In the genomic region with DNA sequence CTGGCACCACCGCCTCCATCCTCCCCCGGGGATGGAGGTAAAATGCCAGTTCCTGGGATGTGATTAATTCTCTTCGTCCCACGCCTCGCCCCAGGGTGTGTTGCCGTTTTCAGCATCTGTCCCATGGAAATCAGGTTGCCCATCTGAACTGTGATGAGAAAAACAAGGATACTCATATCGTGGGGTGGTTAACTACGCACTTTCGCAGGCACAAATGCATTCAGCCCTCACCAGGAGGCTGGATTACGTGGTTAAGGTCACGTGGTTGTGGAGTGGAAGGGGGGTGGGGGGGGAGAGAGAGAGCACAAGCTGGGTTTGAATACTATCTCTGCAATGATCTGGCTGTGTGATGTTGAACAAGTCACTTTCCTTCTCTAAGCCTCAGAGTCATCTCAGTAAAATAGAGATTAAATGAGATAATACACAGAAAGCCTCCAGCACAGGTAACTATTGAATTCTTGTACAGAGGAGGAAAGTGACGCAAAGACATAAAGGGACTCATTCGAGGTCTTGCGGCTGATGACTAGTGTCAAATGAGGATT, we compare ENCODE assay signal across 13 cellular contexts.
DNase-seq lines count a peak whose midpoint lies in the region; ATAC-seq, FAIRE-seq and TF ChIP-seq lines count a peak whose summit lies in the region.
"Had no signal": no experiment of that assay in that cellular context is flagged by ENCODE, and none has a peak within 500 bp of the region (broad histone marks: within the 10 kb centered on the region; RNA-seq: fewer than 3 reads in every experiment).

No MANE protein-coding gene starts in this region.

- no peaks in the 10 kb centered on the region for H3K79me2 ChIP-seq in GM23338 (replicated peaks; ENCODE audit: insufficient read depth)

- H3K4me2 ChIP-seq in BLaER1 (peak overlapping the region; percentile 71), GM23338 (peak overlapping the region; percentile 13; the same call in 1 of the 2 replicates)

- POLR2A ChIA-PET in activated CD4-positive, alpha-beta memory T cell treated with anti-CD3 and anti-CD28 coated beads for 36 hours (lab: Charles Lee), result no interaction called here

- CTCF ChIA-PET in activated CD4-positive, alpha-beta memory T cell treated with anti-CD3 and anti-CD28 coated beads for 36 hours (lab: Charles Lee), result interaction anchor here (0.9 kb wide), 1 partner anchor 81 kb away, joined by 3 read pairs; no protein-coding TSS in a partner anchor

- H3K27ac ChIP-seq in BLaER1 (no peak overlapping the region), GM23338 (ENCODE audit: low read depth) (peak overlapping the region; percentile 43; the same call in 1 of the 2 replicates), left ventricle myocardium inferior (replicated peaks) (no peak overlapping the region)
- H3K27ac ChIP-seq: Peyer's patch had no signal

- H3K9me3 ChIP-seq in BLaER1, result no peaks in the 10 kb centered on the region
- no peaks in the 10 kb centered on the region for H3K9me3 ChIP-seq in left ventricle myocardium inferior (replicated peaks)
- H3K9me3 ChIP-seq: Peyer's patch had no signal

- intact Hi-C loops in activated CD4-positive, alpha-beta memory T cell treated with anti-CD3 and anti-CD28 coated beads for 36 hours (cut with micrococcal nuclease), result loop anchor here (5.0 kb wide), 1 partner anchor 77 kb away; a partner anchor contains a TSS
- intact Hi-C loops in head of caudate nucleus (cut with DNase I), result no loop called here
- intact Hi-C loops in left ventricle myocardium inferior (cut with micrococcal nuclease), result no loop called here

- no peak overlapping the region for H3K9ac ChIP-seq in BLaER1

- no peaks in the 10 kb centered on the region for H4K20me1 ChIP-seq in BLaER1
- no peaks in the 10 kb centered on the region for H4K20me1 ChIP-seq in GM23338 (replicated peaks; ENCODE audit: insufficient read depth)

- no peak overlapping the region for H3K4me3 Mint-ChIP-seq in GM23338
- no peak overlapping the region for H3K4me3 Mint-ChIP-seq in activated CD4-positive, alpha-beta memory T cell treated with anti-CD3 and anti-CD28 coated beads for 36 hours
- H3K4me3 Mint-ChIP-seq: B cell had no signal

- no peak for TF ChIP-seq CTCF in GM23338 (conservative IDR thresholded peaks at IDR 0.05; ENCODE audit: low read depth in 2 of 2)
- no peak for TF ChIP-seq CTCF in D721Med (IDR thresholded peaks at IDR 0.05; ENCODE audit: insufficient read depth, missing control alignments)
- no peak for TF ChIP-seq CTCF in left ventricle myocardium inferior (IDR thresholded peaks at IDR 0.05; ENCODE audit: borderline replicate concordance)

- H3K27me3 Mint-ChIP-seq in GM23338 (ENCODE audit: insufficient read depth, low read depth, poor library complexity), result peaks cover 11% of the 10 kb centered on the region
- peaks cover 10% of the 10 kb centered on the region for H3K27me3 Mint-ChIP-seq in activated CD4-positive, alpha-beta memory T cell treated with anti-CD3 and anti-CD28 coated beads for 36 hours

- no peaks in the 10 kb centered on the region for H3F3A ChIP-seq in GM23338 (replicated peaks; ENCODE audit: low read depth)

- H3K9me2 ChIP-seq in GM23338 (ENCODE audit: insufficient read depth), result no peaks in the 10 kb centered on the region

- DNase-seq in GM23338 (ENCODE audit: low spot score) (peak; percentile 35), head of caudate nucleus (peak in 24 of 42 donors; percentile 22 to 80 (median 36)), D721Med (ENCODE audit: insufficient read length, low spot score) (no peak), left ventricle myocardium inferior (no peak), globus pallidus (ENCODE audit: low spot score) (no peak)
- DNase-seq in activated CD4-positive, alpha-beta memory T cell treated with anti-CD3 and anti-CD28 coated beads for 36 hours, result peak; percentile 33
- DNase-seq: NCI-H2171 treated with DMSO at 0.1 percent for 48 hours, Peyer's patch, T-helper 9 cell had no signal

- peak overlapping the region; percentile 28; the same call in 1 of the 2 replicates for H3K27ac Mint-ChIP-seq in GM23338
- peak overlapping the region; percentile 69 for H3K27ac Mint-ChIP-seq in activated CD4-positive, alpha-beta memory T cell treated with anti-CD3 and anti-CD28 coated beads for 36 hours
- H3K27ac Mint-ChIP-seq: B cell had no signal

- no peaks in the 10 kb centered on the region for H3K36me3 Mint-ChIP-seq in GM23338 (ENCODE audit: low read depth)
- H3K36me3 Mint-ChIP-seq in activated CD4-positive, alpha-beta memory T cell treated with anti-CD3 and anti-CD28 coated beads for 36 hours, result no peaks in the 10 kb centered on the region
- H3K36me3 Mint-ChIP-seq: immature natural killer cell had no signal

- H2AFZ ChIP-seq in GM23338, result no peak overlapping the region

- peak; percentile 38 for ATAC-seq in GM23338
- ATAC-seq in HG03469 (IDR thresholded peaks at IDR 0.05; ENCODE audit: unreplicated experiment), result no peak

- H3K36me3 ChIP-seq in BLaER1 (no peaks in the 10 kb centered on the region), GM23338 (ENCODE audit: insufficient read depth) (no peaks in the 10 kb centered on the region), left ventricle myocardium inferior (no peaks in the 10 kb centered on the region)
- H3K36me3 ChIP-seq: Peyer's patch had no signal

- H3K27me3 ChIP-seq in BLaER1, result no peaks in the 10 kb centered on the region
- H3K27me3 ChIP-seq in GM23338 (ENCODE audit: insufficient read depth), result no peaks in the 10 kb centered on the region
- no peaks in the 10 kb centered on the region for H3K27me3 ChIP-seq in left ventricle myocardium inferior (ENCODE audit: low read depth)
- H3K27me3 ChIP-seq: Peyer's patch had no signal

- no peaks in the 10 kb centered on the region for H3K9me3 Mint-ChIP-seq in GM23338
- no peaks in the 10 kb centered on the region for H3K9me3 Mint-ChIP-seq in activated CD4-positive, alpha-beta memory T cell treated with anti-CD3 and anti-CD28 coated beads for 36 hours

- no peak for FAIRE-seq in D721Med (lab: Jason Lieb, UNC)

- H3K4me3 ChIP-seq in BLaER1, result no peak overlapping the region; the same call in 1 of the 2 replicates
- no peak overlapping the region for H3K4me3 ChIP-seq in GM23338
- no peak overlapping the region for H3K4me3 ChIP-seq in left ventricle myocardium inferior
- H3K4me3 ChIP-seq: Peyer's patch had no signal

- H3K4me1 Mint-ChIP-seq in GM23338, result peaks cover 24% of the 10 kb centered on the region
- peaks cover 8% of the 10 kb centered on the region for H3K4me1 Mint-ChIP-seq in activated CD4-positive, alpha-beta memory T cell treated with anti-CD3 and anti-CD28 coated beads for 36 hours (ENCODE audit: low read depth)
- H3K4me1 Mint-ChIP-seq: B cell had no signal

- H3K4me1 ChIP-seq in BLaER1, result peaks cover 57% of the 10 kb centered on the region
- peaks cover 17% of the 10 kb centered on the region for H3K4me1 ChIP-seq in GM23338 (ENCODE audit: insufficient read depth)
- peaks cover 14% of the 10 kb centered on the region for H3K4me1 ChIP-seq in left ventricle myocardium inferior

TF ChIP-seq in GM23338, 12 proteins besides CTCF, POLR2A, EP300 and RAD21 (continues in another document):
- TF ChIP-seq EZH2 (IDR thresholded peaks at IDR 0.05; ENCODE audit: low read depth, unreplicated experiment) (no peak), CREB1 (CRISPR knock-in tag; IDR thresholded peaks at IDR 0.05; ENCODE audit: low read depth) (no peak), POLR2AphosphoS5 (IDR thresholded peaks at IDR 0.05; ENCODE audit: low read depth) (no peak)

Comparison
In these comparisons a context has a peak if more than half of its experiments do, and no peak if none do; other contexts are left out.
1. DNase-seq: peak in GM23338 (single experiment), activated CD4-positive, alpha-beta memory T cell treated with anti-CD3 and anti-CD28 coated beads for 36 hours (single experiment) and head of caudate nucleus (24 of 42); none in D721Med (single experiment), left ventricle myocardium inferior (single experiment) and globus pallidus (single experiment).